Comparison of ENCODE assay signal across 13 cellular contexts in the genomic region with DNA sequence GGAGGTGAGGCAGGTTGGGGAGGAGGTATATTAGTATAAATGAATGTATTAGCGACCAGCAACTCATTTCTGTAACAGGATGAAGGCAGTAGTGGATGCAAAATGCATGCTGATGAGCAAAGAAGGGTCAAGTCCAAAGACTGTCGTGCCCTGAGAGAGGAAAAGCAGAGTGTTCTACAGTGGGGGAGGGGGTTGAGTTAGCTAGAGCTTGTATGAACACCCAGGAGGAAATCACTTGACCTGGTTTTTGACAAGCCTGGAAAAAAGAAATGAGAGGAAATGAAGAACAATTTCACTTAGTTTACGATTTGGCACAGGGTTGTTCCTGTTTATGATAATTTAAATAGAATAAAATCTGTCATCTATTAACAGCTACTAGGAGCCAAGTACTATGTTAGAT.
"Had no signal": no experiment of that assay in that cellular context is flagged by ENCODE, and none has a peak within 500 bp of the region (broad histone marks: within the 10 kb centered on the region; RNA-seq: fewer than 3 reads in every experiment).

No MANE protein-coding gene starts in this region.

- ATAC-seq: gastrocnemius medialis; left lung; stimulated activated effector memory CD8-positive, alpha-beta T cell treated with anti-CD3 and anti-CD28 coated beads, Interleukin-12 subunit alpha, Interleukin-12 subunit beta, amount 100 ng/mL, for 72 hours had no signal

- H3K9me3 ChIP-seq: adrenal gland, gastrocnemius medialis, heart right ventricle, left lung had no signal

- H3K4me1 ChIP-seq: adrenal gland, gastrocnemius medialis, left lung had no signal

- H3K27ac ChIP-seq: adrenal gland, gastrocnemius medialis, heart right ventricle, left lung had no signal

- H3K4me3 ChIP-seq: adrenal gland, gastrocnemius medialis, heart right ventricle, left lung had no signal

- H3K27me3 ChIP-seq: adrenal gland, gastrocnemius medialis, heart right ventricle, left lung had no signal

- H3K36me3 ChIP-seq: adrenal gland, gastrocnemius medialis, heart right ventricle, left lung had no signal

- DNase-seq: activated CD4-positive, alpha-beta memory T cell treated with anti-CD3 and anti-CD28 coated beads for 36 hours; activated CD4-positive, CD25-positive, alpha-beta regulatory T cell treated with anti-CD3 and anti-CD28 coated beads, Interleukin-2, amount 50 U/mL, for 72 hours; activated effector memory CD4-positive, alpha-beta T cell treated with Interleukin-2 at 50 U/mL for 16 hours; activated T-cell treated with anti-CD3 and anti-CD28 coated beads, Interleukin-2, amount 50 U/mL, for 24 hours; erythroblast; gastrocnemius medialis; heart right ventricle; left lung; stimulated activated CD4-positive, alpha-beta T cell treated with anti-CD3 and anti-CD28 coated beads, Interleukin-12 subunit alpha, Interleukin-12 subunit beta, amount 100 ng/mL, for 4 hours; stimulated activated CD4-positive, alpha-beta T cell treated with anti-CD3 and anti-CD28 coated beads, Interleukin-2, amount 100 ng/mL, for 24 hours; T-helper 2 cell had no signal
